Comparison of ENCODE assay signal across 19 cellular contexts in the genomic region with DNA sequence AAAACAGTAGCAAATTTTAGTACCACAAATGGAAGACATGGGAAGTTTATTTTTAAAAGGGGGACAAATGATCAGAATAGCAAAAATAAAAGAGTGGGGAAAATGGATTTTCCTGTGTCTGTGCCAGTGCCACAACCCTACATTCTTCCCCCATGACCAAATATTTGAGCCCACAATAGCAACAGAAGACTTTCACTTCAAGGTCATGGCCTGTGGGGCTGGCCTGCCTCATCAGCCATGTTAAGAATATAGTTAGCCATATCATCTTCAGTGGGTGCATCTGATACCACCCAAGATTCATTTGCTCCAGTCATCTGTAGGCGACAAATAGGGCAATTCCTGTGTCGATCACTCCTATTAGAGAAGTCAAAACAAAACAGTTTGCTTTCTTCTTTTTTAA. TPM values are rescaled to one million over a fixed set of nuclear protein-coding genes. Genes with fewer than 3 reads are reported as not detected.
A peak's percentile ranks its signal among the peaks of the same experiment; 100 is the strongest.
DNase-seq lines count a peak whose midpoint lies in the region; ATAC-seq, FAIRE-seq and TF ChIP-seq lines count a peak whose summit lies in the region.
"Had no signal": no experiment of that assay in that cellular context is flagged by ENCODE, and none has a peak within 500 bp of the region (broad histone marks: within the 10 kb centered on the region; RNA-seq: fewer than 3 reads in every experiment).

No MANE protein-coding gene starts in this region.

- peaks cover 57% of the 10 kb centered on the region for H3K79me2 ChIP-seq in HCT116 (ENCODE audit: insufficient read depth, low read length)

- no peak overlapping the region for H2AFZ ChIP-seq in HCT116 (ENCODE audit: low read depth, low read length, poor library complexity, severe bottlenecking)

- no peaks in the 10 kb centered on the region for H3K27me3 ChIP-seq in HCT116 (ENCODE audit: insufficient read depth, low read length)

- DNase-seq in A549 (ENCODE audit: low read depth in 1 of 2, low spot score in 1 of 2) (no peak), HCT116 (ENCODE audit: low read depth, low spot score) (no peak), astrocyte of the hippocampus (ENCODE audit: low read depth, low spot score) (peak; percentile 27), memory B cell (ENCODE audit: low spot score in 2 of 2) (no peak), NOMO-1 (lab: John Stamatoyannopoulos, UW; ENCODE audit: unreplicated experiment in 2 of 2) (no peak), NAMALWA (ENCODE audit: low spot score) (no peak), SK-N-DZ (ENCODE audit: low spot score) (no peak), SIG-M5 (lab: John Stamatoyannopoulos, UW) (no peak)
- DNase-seq: activated gamma-delta T cell treated with Interleukin-2 at 50 U/mL for 16 hours; CD8-positive, alpha-beta memory T cell; DND-41; glutamatergic neuron; H7; naive thymus-derived CD8-positive, alpha-beta T cell; NCI-H1417 treated with DMSO at 0.1 percent for 48 hours; stimulated activated naive CD4-positive, alpha-beta T cell had no signal

- peak overlapping the region; percentile 21; the same call in 1 of the 2 replicates for H3K9ac ChIP-seq in HCT116 (ENCODE audit: low read length)

- no peak for TF ChIP-seq RAD21 in A549 (conservative IDR thresholded peaks at IDR 0.05 in 1 of 2, IDR thresholded peaks at IDR 0.05 in 1 of 2)
- TF ChIP-seq RAD21 in HCT116 (IDR thresholded peaks at IDR 0.05; ENCODE audit: low read depth): no peak

- H3K4me1 ChIP-seq in A549 (peaks cover 11% of the 10 kb centered on the region), HCT116 (ENCODE audit: control insufficient read depth in 1 of 2, insufficient read depth in 2 of 2, low read length in 2 of 2) (peaks cover 23 to 60% of the 10 kb centered on the region in 2 experiments)

- no peaks in the 10 kb centered on the region for H4K20me1 ChIP-seq in HCT116 (ENCODE audit: insufficient read depth)

- TF ChIP-seq POLR2A in A549 (IDR thresholded peaks at IDR 0.05; ENCODE audit: low read length) (no peak), HCT116 (IDR thresholded peaks at IDR 0.05; ENCODE audit: borderline replicate concordance, extremely low read depth, insufficient read depth, insufficient read length) (no peak)

- TF ChIP-seq EP300 in A549 (IDR thresholded peaks at IDR 0.05): no peak

- no peak overlapping the region for H3K4me3 ChIP-seq in A549
- no peak overlapping the region for H3K4me3 ChIP-seq in HCT116 (replicated peaks in 1 of 2; ENCODE audit: low read depth in 1 of 2, low read length in 2 of 2)

- peaks cover 30% of the 10 kb centered on the region for H3K36me3 Mint-ChIP-seq in memory B cell

- H3K27ac ChIP-seq in A549 (no peak overlapping the region), HCT116 (ENCODE audit: low read depth, low read length) (peak overlapping the region; percentile 63; the same call in 1 of the 2 replicates)

- no peak for ATAC-seq in A549
- no peak for ATAC-seq in HCT116
- no peak for ATAC-seq in memory B cell (ENCODE audit: low read depth)
- ATAC-seq: naive thymus-derived CD8-positive, alpha-beta T cell had no signal

- FAIRE-seq in A549 (lab: Jason Lieb, UNC): peak; percentile 32

- intact Hi-C loops in HCT116 (cut with micrococcal nuclease): loop anchor here (1.0 kb wide), 3 partner anchors 108 to 221 kb away; no protein-coding TSS in a partner anchor

- no TSS peak for BruUV-seq in HCT116 (replicated peaks; lab: Mats Ljungman, UMichigan)

- RAD21 ChIA-PET in HCT116 (lab: Charles Lee; ENCODE audit: low non-redundant PET in 1 of 2, low total read pairs in 2 of 2, uncharacterized antibody in 2 of 2, unreplicated experiment in 2 of 2): no interaction called here

- TF ChIP-seq CTCF in A549 (IDR thresholded peaks at IDR 0.05) (no peak), HCT116 (IDR thresholded peaks at IDR 0.05 in 2 of 3, conservative IDR thresholded peaks at IDR 0.05 in 1 of 3; ENCODE audit: borderline replicate concordance in 1 of 3, insufficient read depth in 1 of 3, low read depth in 2 of 3, low read length in 2 of 3) (no peak)

- CTCF ChIA-PET in A549 (lab: Yijun Ruan, JAX): interaction anchor here (0.6 to 7.3 kb wide), 21 partner anchors 9 to 227 kb away, joined by 3 to 51 read pairs (median 4); partner anchors contain the start of gene AMPD3
- CTCF ChIA-PET in HCT116 (lab: Charles Lee): interaction anchor here (1.0 to 1.7 kb wide), 2 partner anchors 9 to 220 kb away, joined by 3 to 4 read pairs; no protein-coding TSS in a partner anchor

- 89% methylated on average over 2 of the region's 2 CpGs for WGBS in A549 (ENCODE audit: missing lambda C conversion rate)

- H3K4me3 Mint-ChIP-seq in memory B cell: no peak overlapping the region
- H3K4me3 Mint-ChIP-seq: CD8-positive, alpha-beta memory T cell; dendritic cell treated with granulocyte-macrophage colony-stimulating factor and Interleukin-4, amounts not matched to agents 40 ng/mL and 50 ng/mL, for 4 days; naive thymus-derived CD8-positive, alpha-beta T cell had no signal

- H3K9me3 Mint-ChIP-seq in memory B cell: no peaks in the 10 kb centered on the region
- H3K9me3 Mint-ChIP-seq: CD8-positive, alpha-beta memory T cell; dendritic cell treated with granulocyte-macrophage colony-stimulating factor and Interleukin-4, amounts not matched to agents 40 ng/mL and 50 ng/mL, for 4 days; naive thymus-derived CD8-positive, alpha-beta T cell had no signal

- POLR2A ChIA-PET in A549 (lab: Yijun Ruan, JAX) (no interaction called here), HCT116 (lab: Charles Lee) (no interaction called here)

- H3K36me3 ChIP-seq in HCT116 (ENCODE audit: control insufficient read depth in 1 of 2, insufficient read depth in 2 of 2, low read length in 2 of 2): peaks cover 7 to 31% of the 10 kb centered on the region in 2 experiments; a peak in 3 of 4 replicates

- H3K4me1 Mint-ChIP-seq in memory B cell: peaks cover 17% of the 10 kb centered on the region

- H3K27me3 Mint-ChIP-seq in memory B cell: no peaks in the 10 kb centered on the region
- H3K27me3 Mint-ChIP-seq: CD8-positive, alpha-beta memory T cell; dendritic cell treated with granulocyte-macrophage colony-stimulating factor and Interleukin-4, amounts not matched to agents 40 ng/mL and 50 ng/mL, for 4 days; naive thymus-derived CD8-positive, alpha-beta T cell had no signal

- no peaks in the 10 kb centered on the region for H3K9me2 ChIP-seq in HCT116 (ENCODE audit: insufficient read depth)

- no peak overlapping the region for H3K4me2 ChIP-seq in A549
- peak overlapping the region; percentile 39 for H3K4me2 ChIP-seq in HCT116 (ENCODE audit: low read length)

- H3K9me3 ChIP-seq in A549: no peaks in the 10 kb centered on the region
- no peaks in the 10 kb centered on the region for H3K9me3 ChIP-seq in HCT116 (ENCODE audit: control insufficient read depth in 1 of 2, insufficient read depth in 1 of 2, low read depth in 1 of 2, low read length in 2 of 2)

- peak overlapping the region; percentile 62 for H3K27ac Mint-ChIP-seq in memory B cell
- H3K27ac Mint-ChIP-seq: dendritic cell treated with granulocyte-macrophage colony-stimulating factor and Interleukin-4, amounts not matched to agents 40 ng/mL and 50 ng/mL, for 4 days had no signal

TF ChIP-seq in A549, 52 proteins besides CTCF, POLR2A, EP300 and RAD21:
- no peak for TF ChIP-seq MAZ (IDR thresholded peaks at IDR 0.05; ENCODE audit: borderline replicate concordance, low read depth, low read length)

TF ChIP-seq in HCT116, 20 proteins besides CTCF, POLR2A, EP300 and RAD21:
- TF ChIP-seq SP1 (IDR thresholded peaks at IDR 0.05; ENCODE audit: low read depth) (0 out of 2 replicates have a peak, but pooled peaks have one; percentile 15), EZH2phosphoT487 (IDR thresholded peaks at IDR 0.05; ENCODE audit: borderline replicate concordance) (no peak)

RNA-seq across cellular contexts. Expression of gene RNF141, which starts 26.3 kb away (rescaled TPM):
- 21.6 and 33.3 TPM in 2 replicates for polyA plus RNA-seq in A549 (2011; rRNA removed)
- 5.6 TPM in 2 replicates for polyA plus RNA-seq in A549 (2012; cell fraction: cytosol; rRNA removed)
- 1.1 and 2.0 TPM in 2 replicates for polyA plus RNA-seq in A549 (2012; cell fraction: nucleus; rRNA removed)
- 15.6 to 18.6 TPM (median 16.8 TPM) in 3 replicates for polyA plus RNA-seq in A549 (2017; fragmentation: RNase III; extraction: RNeasy Plus Mini Kit Qiagen cat#74134 plus additional on column Dnase treatment)
- polyA minus RNA-seq in A549 (2011; rRNA and poly(A)+ RNA removed): 9.0 and 12.6 TPM in 2 replicates
- total RNA-seq in HCT116 (2021; ENCODE audit: unreplicated experiment): 133 TPM
- 44.4 and 49.4 TPM in 2 replicates for polyA plus RNA-seq in HCT116 (2012)
- polyA plus RNA-seq in SK-N-DZ (2014; cell fraction: cytosol; rRNA removed): 23.2 and 29.4 TPM in 2 replicates
- polyA plus RNA-seq in SK-N-DZ (2014; cell fraction: nucleus; rRNA removed): 9.9 and 11.9 TPM in 2 replicates

RNA-seq across cellular contexts. Expression of gene LYVE1, which starts 53.8 kb away (rescaled TPM):
- not detected in 2 replicates for polyA plus RNA-seq in A549 (2011; rRNA removed)
- not detected in 2 replicates for polyA plus RNA-seq in A549 (2012; cell fraction: cytosol; rRNA removed)
- not detected in 2 replicates for polyA plus RNA-seq in A549 (2012; cell fraction: nucleus; rRNA removed)
- polyA plus RNA-seq in A549 (2017; fragmentation: RNase III; extraction: RNeasy Plus Mini Kit Qiagen cat#74134 plus additional on column Dnase treatment): 0.04 TPM in 1 of 3 replicates, not detected in the others
- not detected in 2 replicates for polyA minus RNA-seq in A549 (2011; rRNA and poly(A)+ RNA removed)
- 0.34 TPM for total RNA-seq in HCT116 (2021; ENCODE audit: unreplicated experiment)
- polyA plus RNA-seq in HCT116 (2012): not detected in 2 replicates
- polyA plus RNA-seq in SK-N-DZ (2014; cell fraction: cytosol; rRNA removed): not detected in 2 replicates
- polyA plus RNA-seq in SK-N-DZ (2014; cell fraction: nucleus; rRNA removed): not detected in 2 replicates
- total RNA-seq: CD8-positive, alpha-beta memory T cell; HT-29; naive thymus-derived CD8-positive, alpha-beta T cell; T-helper 2 cell treated with Interferon-gamma antibody and Interleukin-4, amounts not matched to agents 100 ng/mL and 5 ng/mL, for 36 hours had no signal
- polyA plus RNA-seq: CD8-positive, alpha-beta memory T cell; naive thymus-derived CD8-positive, alpha-beta T cell had no signal

RNA-seq across cellular contexts. Expression of gene AMPD3, which starts 59.6 kb away (rescaled TPM):
- polyA plus RNA-seq in A549 (2011; rRNA removed): 4.7 and 6.6 TPM in 2 replicates
- polyA plus RNA-seq in A549 (2012; cell fraction: cytosol; rRNA removed): 2.0 and 2.4 TPM in 2 replicates
- polyA plus RNA-seq in A549 (2012; cell fraction: nucleus; rRNA removed): 5.3 and 6.9 TPM in 2 replicates
- polyA plus RNA-seq in A549 (2017; fragmentation: RNase III; extraction: RNeasy Plus Mini Kit Qiagen cat#74134 plus additional on column Dnase treatment): 2.9 to 3.6 TPM (median 3.1 TPM) in 3 replicates
- polyA minus RNA-seq in A549 (2011; rRNA and poly(A)+ RNA removed): 11.5 and 14.1 TPM in 2 replicates
- 25.9 TPM for total RNA-seq in HCT116 (2021; ENCODE audit: unreplicated experiment)
- 10.8 and 12.3 TPM in 2 replicates for polyA plus RNA-seq in HCT116 (2012)
- 5.2 and 13.0 TPM in 2 replicates for polyA plus RNA-seq in SK-N-DZ (2014; cell fraction: cytosol; rRNA removed)
- polyA plus RNA-seq in SK-N-DZ (2014; cell fraction: nucleus; rRNA removed): 8.2 and 8.4 TPM in 2 replicates
